Comparison of ENCODE assay signal across 9 cellular contexts in the genomic region with DNA sequence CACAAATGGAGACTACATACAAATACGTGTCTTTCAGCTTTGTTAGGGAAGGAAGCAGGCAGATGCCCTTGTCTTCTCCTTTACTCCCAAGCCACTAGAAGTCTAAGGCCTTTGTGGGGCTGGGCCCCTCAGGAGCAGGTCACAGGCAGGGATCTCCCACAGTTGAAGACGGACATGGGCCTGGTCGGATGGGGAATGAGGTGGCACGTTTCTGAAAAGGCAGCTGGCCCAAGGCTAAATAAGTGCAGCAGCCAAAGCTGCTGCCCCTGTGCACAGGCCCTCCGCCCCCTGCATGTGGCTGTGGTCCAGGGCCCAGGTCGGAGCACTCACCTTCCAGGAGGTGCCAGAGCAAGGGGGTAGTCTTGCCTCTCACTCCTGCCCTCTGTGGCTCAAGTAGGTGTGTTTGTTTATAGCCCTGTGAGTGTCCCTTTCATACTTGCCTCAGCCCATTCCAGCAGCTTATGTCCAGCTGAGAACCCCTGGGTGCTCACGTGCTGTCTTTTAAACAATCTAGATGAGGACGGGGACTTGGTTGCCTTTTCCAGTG. TPM values are rescaled to one million over a fixed set of nuclear protein-coding genes. Genes with fewer than 3 reads are reported as not detected.
DNase-seq lines count a peak whose midpoint lies in the region; ATAC-seq and TF ChIP-seq lines count a peak whose summit lies in the region.
"Had no signal": no experiment of that assay in that cellular context is flagged by ENCODE, and none has a peak within 500 bp of the region (broad histone marks: within the 10 kb centered on the region; RNA-seq: fewer than 3 reads in every experiment).

No MANE protein-coding gene starts in this region.

- DNase-seq in activated CD4-positive, alpha-beta T cell treated with anti-CD3 and anti-CD28 coated beads, Interleukin-2, amount 10 ng/mL, durations not matched to agents 24 days and 14 days: no peak
- DNase-seq in activated CD4-positive, alpha-beta T cell treated with anti-CD3 and anti-CD28 coated beads for 1 hour: no peak
- DNase-seq in activated naive CD8-positive, alpha-beta T cell treated with anti-CD3 and anti-CD28 coated beads, Interleukin-2, amount 50 U/mL, for 24 hours: no peak
- DNase-seq in kidney tubule cell (ENCODE audit: low spot score): peak; percentile 32
- DNase-seq in suprapubic skin (ENCODE audit: low spot score in 2 of 2): no peak
- no peak for DNase-seq in germinal center (ENCODE audit: low spot score)
- no peak for DNase-seq in ACHN
- DNase-seq: H7 had no signal

- peaks cover 49% of the 10 kb centered on the region for H3K36me3 ChIP-seq in suprapubic skin

- H3K9me3 Mint-ChIP-seq in activated CD4-positive, alpha-beta T cell treated with anti-CD3 and anti-CD28 coated beads, Interleukin-2, amount 10 ng/mL, durations not matched to agents 24 days and 14 days: no peaks in the 10 kb centered on the region
- no peaks in the 10 kb centered on the region for H3K9me3 Mint-ChIP-seq in activated naive CD8-positive, alpha-beta T cell treated with anti-CD3 and anti-CD28 coated beads, Interleukin-2, amount 50 U/mL, for 24 hours

- no peak for TF ChIP-seq CTCF in suprapubic skin (IDR thresholded peaks at IDR 0.05)

- peak overlapping the region; percentile 98 for H3K4me3 ChIP-seq in suprapubic skin

- H3K4me1 Mint-ChIP-seq in activated CD4-positive, alpha-beta T cell treated with anti-CD3 and anti-CD28 coated beads, Interleukin-2, amount 10 ng/mL, durations not matched to agents 24 days and 14 days: peaks cover 38% of the 10 kb centered on the region
- peaks cover 57% of the 10 kb centered on the region for H3K4me1 Mint-ChIP-seq in activated naive CD8-positive, alpha-beta T cell treated with anti-CD3 and anti-CD28 coated beads, Interleukin-2, amount 50 U/mL, for 24 hours

- in situ Hi-C loops in ACHN (cut with HindIII; ENCODE audit: low pct_ligation_motif_present, low pct_unique_long_range_greater_than_20kb, low sequenced_read_pairs): no loop called here

- H3K9me3 ChIP-seq in suprapubic skin: no peaks in the 10 kb centered on the region

- peak overlapping the region; percentile 96 for H3K4me3 Mint-ChIP-seq in activated CD4-positive, alpha-beta T cell treated with anti-CD3 and anti-CD28 coated beads, Interleukin-2, amount 10 ng/mL, durations not matched to agents 24 days and 14 days
- H3K4me3 Mint-ChIP-seq in activated naive CD8-positive, alpha-beta T cell treated with anti-CD3 and anti-CD28 coated beads, Interleukin-2, amount 50 U/mL, for 24 hours: peak overlapping the region; percentile 88

- WGBS in suprapubic skin: 52% methylated on average over 8 of the region's 8 CpGs

- TF ChIP-seq EP300 in suprapubic skin (IDR thresholded peaks at IDR 0.05): no peak

- H3K4me1 ChIP-seq in suprapubic skin: peaks cover 76% of the 10 kb centered on the region

- H3K27ac ChIP-seq in suprapubic skin: no peak overlapping the region

- no peaks in the 10 kb centered on the region for H3K27me3 Mint-ChIP-seq in activated CD4-positive, alpha-beta T cell treated with anti-CD3 and anti-CD28 coated beads, Interleukin-2, amount 10 ng/mL, durations not matched to agents 24 days and 14 days
- H3K27me3 Mint-ChIP-seq in activated naive CD8-positive, alpha-beta T cell treated with anti-CD3 and anti-CD28 coated beads, Interleukin-2, amount 50 U/mL, for 24 hours: no peaks in the 10 kb centered on the region

- peak overlapping the region; percentile 15 for H3K27ac Mint-ChIP-seq in activated CD4-positive, alpha-beta T cell treated with anti-CD3 and anti-CD28 coated beads, Interleukin-2, amount 10 ng/mL, durations not matched to agents 24 days and 14 days
- peak overlapping the region; percentile 87 for H3K27ac Mint-ChIP-seq in activated naive CD8-positive, alpha-beta T cell treated with anti-CD3 and anti-CD28 coated beads, Interleukin-2, amount 50 U/mL, for 24 hours

- H3K36me3 Mint-ChIP-seq in activated CD4-positive, alpha-beta T cell treated with anti-CD3 and anti-CD28 coated beads, Interleukin-2, amount 10 ng/mL, durations not matched to agents 24 days and 14 days (ENCODE audit: low read depth): peaks cover 53% of the 10 kb centered on the region
- H3K36me3 Mint-ChIP-seq in activated naive CD8-positive, alpha-beta T cell treated with anti-CD3 and anti-CD28 coated beads, Interleukin-2, amount 50 U/mL, for 24 hours (ENCODE audit: low read depth): peaks cover 40% of the 10 kb centered on the region

- TF ChIP-seq POLR2A in suprapubic skin (IDR thresholded peaks at IDR 0.05): no peak

- intact Hi-C loops in activated CD4-positive, alpha-beta T cell treated with anti-CD3 and anti-CD28 coated beads, Interleukin-2, amount 10 ng/mL, durations not matched to agents 24 days and 14 days (cut with micrococcal nuclease): loop anchor here (5.0 kb wide), 2 partner anchors 200 to 270 kb away; a partner anchor contains a TSS

- ATAC-seq in activated naive CD8-positive, alpha-beta T cell treated with anti-CD3 and anti-CD28 coated beads, Interleukin-2, amount 50 U/mL, for 24 hours: no peak
- ATAC-seq in GM19328 (IDR thresholded peaks at IDR 0.05; ENCODE audit: unreplicated experiment): no peak

- no peaks in the 10 kb centered on the region for H3K27me3 ChIP-seq in suprapubic skin

RNA-seq across cellular contexts. Expression of a gene that starts 1.8 kb away (rescaled TPM):
- total RNA-seq in activated CD4-positive, alpha-beta T cell treated with anti-CD3 and anti-CD28 coated beads, Interleukin-2, amount 10 ng/mL, durations not matched to agents 24 days and 14 days: 177 and 183 TPM in 2 replicates
- 100 to 1,000 TPM; 183 to 282 (median 265) TPM for total RNA-seq in suprapubic skin

RNA-seq across cellular contexts. Expression of a gene that starts 15.9 kb away (rescaled TPM):
- 126 and 134 TPM in 2 replicates for total RNA-seq in activated CD4-positive, alpha-beta T cell treated with anti-CD3 and anti-CD28 coated beads, Interleukin-2, amount 10 ng/mL, durations not matched to agents 24 days and 14 days
- total RNA-seq in suprapubic skin: 100 to 1,000 TPM in 2 of 4 donors, 10 to 100 TPM in 2; 74.5 to 142 (median 97.4) TPM

RNA-seq across cellular contexts. Expression of a gene that starts 28.7 kb away (rescaled TPM):
- total RNA-seq in activated CD4-positive, alpha-beta T cell treated with anti-CD3 and anti-CD28 coated beads, Interleukin-2, amount 10 ng/mL, durations not matched to agents 24 days and 14 days: 0.88 and 1.6 TPM in 2 replicates
- total RNA-seq in suprapubic skin: 1 to 10 TPM; 3.5 to 7.9 (median 4.5) TPM

RNA-seq across cellular contexts. Expression of a gene that starts 36.1 kb away (rescaled TPM):
- total RNA-seq in activated CD4-positive, alpha-beta T cell treated with anti-CD3 and anti-CD28 coated beads, Interleukin-2, amount 10 ng/mL, durations not matched to agents 24 days and 14 days: 27.6 and 27.8 TPM in 2 replicates
- 100 to 1,000 TPM in 1 of 4 donors, 10 to 100 TPM in 3; 11.6 to 102 (median 22.6) TPM for total RNA-seq in suprapubic skin
